Comparison of ENCODE assay signal across 14 cellular contexts in the genomic region with DNA sequence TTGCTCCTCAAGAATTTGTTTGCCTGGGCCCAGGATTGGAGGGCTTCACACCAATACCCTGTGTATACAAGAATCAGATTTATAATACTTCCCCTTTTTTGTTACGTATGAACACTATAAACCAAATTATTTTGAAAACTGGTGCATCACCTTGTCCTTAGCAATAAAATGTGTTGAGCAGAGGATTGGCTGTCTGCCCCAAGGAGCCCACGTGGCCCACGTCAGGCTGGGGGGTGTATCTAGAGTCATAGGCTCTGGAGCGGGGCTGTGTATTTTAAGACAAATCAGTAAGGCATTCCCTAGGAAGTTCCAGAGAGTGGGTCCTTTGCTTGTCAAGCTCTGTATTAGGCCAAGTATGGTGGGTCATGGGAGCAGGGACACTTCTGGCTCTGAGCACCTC. TPM values are rescaled to one million over a fixed set of nuclear protein-coding genes. Genes with fewer than 3 reads are reported as not detected.
A peak's percentile ranks its signal among the peaks of the same experiment; 100 is the strongest.
DNase-seq lines count a peak whose midpoint lies in the region; TF ChIP-seq lines count a peak whose summit lies in the region.
"Had no signal": no experiment of that assay in that cellular context is flagged by ENCODE, and none has a peak within 500 bp of the region (broad histone marks: within the 10 kb centered on the region; RNA-seq: fewer than 3 reads in every experiment).

No MANE protein-coding gene starts in this region.

- POLR2A ChIA-PET in A673 (lab: Charles Lee; ENCODE audit: low non-redundant PET): no interaction called here

- no peaks in the 10 kb centered on the region for H3K27me3 Mint-ChIP-seq in activated naive CD8-positive, alpha-beta T cell
- H3K27me3 Mint-ChIP-seq in neural crest cell (ENCODE audit: low read depth): no peaks in the 10 kb centered on the region

- H3K27me3 ChIP-seq in Karpas-422 (ENCODE audit: low read length) (no peaks in the 10 kb centered on the region), A673 (replicated peaks; ENCODE audit: insufficient read depth, low read depth, low read length, poor library complexity) (no peaks in the 10 kb centered on the region), H7 (ENCODE audit: control insufficient read depth, insufficient read depth, low read length) (no peaks in the 10 kb centered on the region)
- H3K27me3 ChIP-seq: dorsolateral prefrontal cortex, suprapubic skin had no signal

- peak overlapping the region; percentile 80 for H3K27ac ChIP-seq in Karpas-422 (ENCODE audit: low read length)
- H3K27ac ChIP-seq in A673 (ENCODE audit: low read depth, low read length, poor library complexity, severe bottlenecking): no peak overlapping the region
- H3K27ac ChIP-seq: lower lobe of right lung, suprapubic skin had no signal

- H3K79me2 ChIP-seq in Karpas-422 (ENCODE audit: low read length): peaks cover 41% of the 10 kb centered on the region

- H3K9me2 ChIP-seq in Karpas-422 (replicated peaks; ENCODE audit: insufficient read depth, low read length): no peaks in the 10 kb centered on the region

- peaks cover 30% of the 10 kb centered on the region for H3K4me1 ChIP-seq in Karpas-422 (ENCODE audit: low read length)
- H3K4me1 ChIP-seq in A673 (ENCODE audit: insufficient read depth, low read length, poor library complexity, severe bottlenecking): peaks cover 19% of the 10 kb centered on the region

- TF ChIP-seq CTCF in neural crest cell (conservative IDR thresholded peaks at IDR 0.05) (no peak), A673 (conservative IDR thresholded peaks at IDR 0.05; ENCODE audit: low read depth, low read length) (no peak)

- H3K4me2 ChIP-seq in Karpas-422 (ENCODE audit: low read depth, low read length, poor library complexity, severe bottlenecking): peak overlapping the region; percentile 98

- H3K4me3 ChIP-seq in Karpas-422 (ENCODE audit: low read length) (peak overlapping the region; percentile 96; the same call in 1 of the 2 replicates), A673 (ENCODE audit: low read depth, low read length, poor library complexity, severe bottlenecking) (no peak overlapping the region), H7 (ENCODE audit: insufficient read depth, low read depth, low read length) (no peak overlapping the region)
- H3K4me3 ChIP-seq: lower lobe of right lung, suprapubic skin had no signal

- no peaks in the 10 kb centered on the region for H4K20me1 ChIP-seq in Karpas-422 (ENCODE audit: insufficient read depth, low read depth, low read length)

- H3K36me3 Mint-ChIP-seq in activated naive CD8-positive, alpha-beta T cell: peaks cover 3% of the 10 kb centered on the region
- peaks cover 18% of the 10 kb centered on the region for H3K36me3 Mint-ChIP-seq in neural crest cell (ENCODE audit: low read depth)

- no peak overlapping the region for H2AFZ ChIP-seq in Karpas-422 (ENCODE audit: low read length)

- CTCF ChIA-PET in A673 (lab: Charles Lee): interaction anchor here (1.6 kb wide), 1 partner anchor 229 kb away, joined by 5 read pairs; no protein-coding TSS in a partner anchor

- no peak overlapping the region for H3K27ac Mint-ChIP-seq in activated naive CD8-positive, alpha-beta T cell
- no peak overlapping the region for H3K27ac Mint-ChIP-seq in neural crest cell (ENCODE audit: unreplicated experiment)

- H3K36me3 ChIP-seq in Karpas-422 (ENCODE audit: insufficient read depth, low read length) (peaks cover 28% of the 10 kb centered on the region; the same call in 1 of the 2 replicates), A673 (ENCODE audit: insufficient read depth, low read length, poor library complexity, severe bottlenecking) (peaks cover 45% of the 10 kb centered on the region), H7 (replicated peaks; ENCODE audit: control insufficient read depth, insufficient read depth, low read length) (peaks cover 35% of the 10 kb centered on the region)

- intact Hi-C loops in A673 (cut with micrococcal nuclease; ENCODE audit: unreplicated experiment): no loop called here

- no peaks in the 10 kb centered on the region for H3K9me3 ChIP-seq in Karpas-422 (ENCODE audit: low read length)
- no peaks in the 10 kb centered on the region for H3K9me3 ChIP-seq in A673 (ENCODE audit: low read depth, low read length, poor library complexity, severe bottlenecking)
- H3K9me3 ChIP-seq: lower lobe of right lung, suprapubic skin had no signal

- BruUV-seq in A673 (replicated peaks; lab: Mats Ljungman, UMichigan): no TSS peak

- peaks cover 29% of the 10 kb centered on the region for H3K4me1 Mint-ChIP-seq in activated naive CD8-positive, alpha-beta T cell (ENCODE audit: low read depth)
- H3K4me1 Mint-ChIP-seq in neural crest cell: peaks cover 28% of the 10 kb centered on the region

- peak overlapping the region; percentile 89 for H3K4me3 Mint-ChIP-seq in activated naive CD8-positive, alpha-beta T cell
- peak overlapping the region; percentile 93 for H3K4me3 Mint-ChIP-seq in neural crest cell

- DNase-seq in NCI-H82 (lab: John Stamatoyannopoulos, UW) (peak; percentile 17), NCI-H82 treated with DMSO at 0.1 percent for 48 hours (lab: John Stamatoyannopoulos, UW; ENCODE audit: unreplicated experiment) (no peak), Karpas-422 (peak; percentile 55), neural crest cell (ENCODE audit: low read depth, low spot score) (no peak), A673 (ENCODE audit: low spot score) (no peak), H7 (no peak), HuH-7 (ENCODE audit: low spot score) (no peak)
- DNase-seq: DMS153, lower lobe of right lung, NCI-H1694, occipital lobe had no signal

- no peaks in the 10 kb centered on the region for H3K9me3 Mint-ChIP-seq in activated naive CD8-positive, alpha-beta T cell (ENCODE audit: low read depth)
- H3K9me3 Mint-ChIP-seq in neural crest cell: no peaks in the 10 kb centered on the region

- H3K9ac ChIP-seq in Karpas-422 (ENCODE audit: low read length): peak overlapping the region; percentile 96; the same call in 1 of the 2 replicates

RNA-seq across cellular contexts. Expression of a gene that starts 2.0 kb away (rescaled TPM):
- 19.4 and 33.1 TPM in 2 replicates for total RNA-seq in Karpas-422 (2014; rRNA removed; shearing (Covaris generic); ENCODE audit: low replicate concordance)
- total RNA-seq in neural crest cell (34.8 and 37.4 TPM in 2 replicates), A673 (2021) (26.8 and 30.7 TPM in 2 replicates)
- total RNA-seq in H7 (2014; rRNA removed; shearing (Covaris generic)): 18.8 and 19.8 TPM in 2 replicates

RNA-seq across cellular contexts. Expression of a gene that starts 55.4 kb away (rescaled TPM):
- total RNA-seq in Karpas-422 (2014; rRNA removed; shearing (Covaris generic); ENCODE audit: low replicate concordance): 34.5 and 35.5 TPM in 2 replicates
- total RNA-seq in neural crest cell: 69.4 and 70.4 TPM in 2 replicates
- total RNA-seq in A673 (2021): 64.5 and 68.7 TPM in 2 replicates
- total RNA-seq in H7 (2014; rRNA removed; shearing (Covaris generic)): 34.7 and 41.8 TPM in 2 replicates

Comparison
In these comparisons a context has a peak if more than half of its experiments do, and no peak if none do; other contexts are left out.
1. DNase-seq: peak in NCI-H82 (single experiment) and Karpas-422 (single experiment); none in NCI-H82 treated with DMSO at 0.1 percent for 48 hours (single experiment), neural crest cell (single experiment), A673 (single experiment), H7 (single experiment) and HuH-7 (single experiment).